In the genomic region with DNA sequence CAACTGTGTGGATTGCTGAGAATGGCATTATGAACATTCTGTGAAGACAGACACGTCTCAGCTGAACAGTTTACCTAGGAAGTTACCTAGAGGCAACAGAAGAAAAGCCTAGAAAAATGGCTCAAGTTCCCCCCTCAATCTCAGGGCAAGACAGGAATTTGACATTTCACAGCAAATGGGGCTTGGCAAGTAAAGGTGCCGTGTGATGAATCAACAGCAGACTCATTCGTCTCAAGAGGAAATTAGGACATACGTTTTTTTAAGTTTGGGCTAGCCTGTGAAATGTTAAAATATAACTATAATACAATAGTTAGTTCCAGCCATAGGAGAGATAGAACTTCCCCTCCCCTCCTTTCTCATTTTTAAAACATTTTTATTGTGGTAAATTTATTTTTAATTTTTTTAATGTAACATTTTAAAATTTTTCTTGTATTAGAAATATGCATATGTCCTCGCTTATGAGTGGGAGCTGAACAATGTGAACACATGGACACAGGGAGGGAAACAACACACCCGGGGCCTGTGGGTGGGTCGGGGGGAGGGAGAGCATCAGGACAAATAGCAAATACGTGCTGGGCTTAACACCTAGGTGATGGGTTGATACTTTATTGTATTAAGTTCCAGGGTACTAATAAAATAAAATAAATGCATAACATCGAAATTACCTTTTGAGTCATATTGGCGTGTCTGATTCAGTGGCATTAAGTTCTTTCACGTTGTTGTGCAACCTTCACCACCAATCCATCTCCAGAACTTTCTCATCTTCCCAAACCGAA, we compare ENCODE assay signal across 14 cellular contexts.
DNase-seq lines count a peak whose midpoint lies in the region; ATAC-seq and TF ChIP-seq lines count a peak whose summit lies in the region.
"Had no signal": no experiment of that assay in that cellular context is flagged by ENCODE, and none has a peak within 500 bp of the region (broad histone marks: within the 10 kb centered on the region; RNA-seq: fewer than 3 reads in every experiment).

No MANE protein-coding gene starts in this region.

- no peaks in the 10 kb centered on the region for H3K27me3 Mint-ChIP-seq in nephron (ENCODE audit: low read depth)

- no peak for ATAC-seq in Right ventricle myocardium superior (ENCODE audit: poor library complexity)
- ATAC-seq: WTC11 had no signal

- H3K4me3 ChIP-seq in left ventricle myocardium inferior (no peak overlapping the region), choroid plexus epithelial cell (ENCODE audit: low read depth, low read length) (no peak overlapping the region), HAP-1 (no peak overlapping the region)

- peak overlapping the region; percentile 8 to 62 (median 15) for H3K27ac Mint-ChIP-seq in nephron
- H3K27ac Mint-ChIP-seq: activated naive CD8-positive, alpha-beta T cell; dendritic cell treated with granulocyte-macrophage colony-stimulating factor and Interleukin-4, amounts not matched to agents 40 ng/mL and 50 ng/mL, for 4 days; WTC11 had no signal

- DNase-seq in left ventricle myocardium inferior, result no peak
- DNase-seq in Right ventricle myocardium superior, result no peak
- peak; percentile 74 for DNase-seq in choroid plexus epithelial cell (ENCODE audit: low read depth)
- no peak for DNase-seq in NCI-H1417 (lab: John Stamatoyannopoulos, UW)
- DNase-seq in HAP-1 (ENCODE audit: low spot score in 2 of 2), result no peak
- no peak for DNase-seq in activated CD4-positive, alpha-beta T cell treated with anti-CD3 and anti-CD28 coated beads, Interleukin-2, amount 50 U/mL, for 48 hours
- no peak for DNase-seq in DMS79 (lab: John Stamatoyannopoulos, UW)
- DNase-seq: activated CD8-positive, alpha-beta memory T cell treated with anti-CD3 and anti-CD28 coated beads, Interleukin-2, amount 50 U/mL, for 4 hours; NCI-H1105; NCI-H345 had no signal

- no peaks in the 10 kb centered on the region for H3K9me3 Mint-ChIP-seq in nephron
- H3K9me3 Mint-ChIP-seq: dendritic cell treated with granulocyte-macrophage colony-stimulating factor and Interleukin-4, amounts not matched to agents 40 ng/mL and 50 ng/mL, for 4 days; WTC11 had no signal

- H3K9me3 ChIP-seq in left ventricle myocardium inferior (replicated peaks) (no peaks in the 10 kb centered on the region), HAP-1 (no peaks in the 10 kb centered on the region)

- peaks cover 41% of the 10 kb centered on the region for H3K36me3 Mint-ChIP-seq in nephron (ENCODE audit: low read depth)
- H3K36me3 Mint-ChIP-seq: activated naive CD8-positive, alpha-beta T cell had no signal

- peaks cover 24% of the 10 kb centered on the region for H3K4me1 Mint-ChIP-seq in nephron

- H3K4me3 Mint-ChIP-seq in nephron, result no peak overlapping the region
- H3K4me3 Mint-ChIP-seq: activated naive CD8-positive, alpha-beta T cell; dendritic cell treated with granulocyte-macrophage colony-stimulating factor and Interleukin-4, amounts not matched to agents 40 ng/mL and 50 ng/mL, for 4 days; WTC11 had no signal

- in situ Hi-C loops in HAP-1 (cut with MboI; ENCODE audit: low sequenced_read_pairs), result loop anchor here (25.0 kb wide), 1 partner anchor 1461 kb away; no protein-coding TSS in a partner anchor

- no peaks in the 10 kb centered on the region for H3K27me3 ChIP-seq in left ventricle myocardium inferior (ENCODE audit: low read depth)
- peaks cover 22% of the 10 kb centered on the region for H3K27me3 ChIP-seq in HAP-1 (ENCODE audit: low read depth)

- TF ChIP-seq CTCF in left ventricle myocardium inferior (IDR thresholded peaks at IDR 0.05; ENCODE audit: borderline replicate concordance) (no peak), choroid plexus epithelial cell (conservative IDR thresholded peaks at IDR 0.05; ENCODE audit: low read depth, low read length) (no peak), nephron (IDR thresholded peaks at IDR 0.05; ENCODE audit: unreplicated experiment in 3 of 3) (no peak)

- H3K4me1 ChIP-seq in left ventricle myocardium inferior, result peaks cover 70% of the 10 kb centered on the region
- H3K4me1 ChIP-seq in HAP-1, result no peaks in the 10 kb centered on the region

- H3K27ac ChIP-seq in left ventricle myocardium inferior (replicated peaks), result peak overlapping the region; percentile 41

- intact Hi-C loops in left ventricle myocardium inferior (cut with micrococcal nuclease) (no loop called here), Right ventricle myocardium superior (cut with DNase I) (no loop called here)

- peaks cover 31% of the 10 kb centered on the region for H3K36me3 ChIP-seq in left ventricle myocardium inferior
- no peaks in the 10 kb centered on the region for H3K36me3 ChIP-seq in HAP-1 (replicated peaks)
